ENCODE assay signal across 8 cellular contexts in genomic region chrX:11665144-11666040, GRCh38. TPM values are rescaled to one million over a fixed set of nuclear protein-coding genes. Genes with fewer than 3 reads are reported as not detected.
A peak's percentile ranks its signal among the peaks of the same experiment; 100 is the strongest.
DNase-seq lines count a peak whose midpoint lies in the region; ATAC-seq and TF ChIP-seq lines count a peak whose summit lies in the region.

ARHGAP6 (minus strand) TSS chrX:11665920; CDS start chrX:11664828, 1,092 bp downstream.

- H2AK5ac ChIP-seq in trophoblast cell (ENCODE audit: low read length), result no peak within 1 kb of the TSS

- peak within 1 kb of the TSS; percentile 6 for H2AFZ ChIP-seq in trophoblast cell (ENCODE audit: insufficient read depth, low read length, poor library complexity)

- peaks cover 3 to 10% of the 10 kb centered on the region in 2 experiments for H3K4me1 ChIP-seq in trophoblast cell (ENCODE audit: control insufficient read depth in 1 of 2, insufficient read depth in 2 of 2, low read length in 2 of 2)

- H3K4ac ChIP-seq in trophoblast cell (ENCODE audit: low read depth, low read length), result no peak within 1 kb of the TSS

- in situ Hi-C loops in GM13977 (cut with MboI; ENCODE audit: low pct_unique_long_range_greater_than_20kb, low sequenced_read_pairs, unreplicated experiment), result no loop called here

- CTCF ChIA-PET in RWPE1 (lab: Yijun Ruan, JAX), result interaction anchor here (0.6 kb wide), 1 partner anchor 375 kb away, joined by 3 read pairs; no protein-coding TSS in a partner anchor

- no peak within 1 kb of the TSS for H2BK5ac ChIP-seq in trophoblast cell (ENCODE audit: low read depth, low read length, poor library complexity)

- no peak within 1 kb of the TSS for H2BK120ac ChIP-seq in trophoblast cell (ENCODE audit: insufficient read depth, low read length, poor library complexity)

- H4K12ac ChIP-seq in trophoblast cell (ENCODE audit: low read depth, low read length), result peak within 1 kb of the TSS; percentile 43

- no peaks in the 10 kb centered on the region for H3K36me3 ChIP-seq in trophoblast cell (ENCODE audit: control insufficient read depth in 1 of 2, insufficient read depth in 2 of 2, low read length in 2 of 2)

- H3K9ac ChIP-seq in trophoblast cell (ENCODE audit: low read length), result peak within 1 kb of the TSS; percentile 53

- DNase-seq in GM13977 (ENCODE audit: low spot score) (peak; percentile 37), RWPE1 (ENCODE audit: low spot score) (peak; percentile 5), foreskin melanocyte (peak; percentile 31), trophoblast cell (peak; percentile 27 to 52), epidermal melanocyte (ENCODE audit: insufficient read length, low spot score) (no peak)
- no peak for DNase-seq in activated CD4-positive, CD25-positive, alpha-beta regulatory T cell treated with anti-CD3 and anti-CD28 coated beads, Interleukin-2, amount 50 U/mL, for 72 hours

- no peak for TF ChIP-seq CTCF in GM13977 (IDR thresholded peaks at IDR 0.05; ENCODE audit: extremely low read depth, insufficient read depth, missing control alignments)
- no peak for TF ChIP-seq CTCF in RWPE1 (conservative IDR thresholded peaks at IDR 0.05; ENCODE audit: low read depth)

- no peak within 1 kb of the TSS for H3K23ac ChIP-seq in trophoblast cell (ENCODE audit: low read length)

- H3K9me3 ChIP-seq in trophoblast cell (ENCODE audit: insufficient read depth, low read depth, low read length), result no peaks in the 10 kb centered on the region

- no peak within 1 kb of the TSS for H3K14ac ChIP-seq in trophoblast cell (ENCODE audit: low read length)

- ATAC-seq in GM21360 (IDR thresholded peaks at IDR 0.05; ENCODE audit: unreplicated experiment), result no peak
- no peak for ATAC-seq in HG03108 (IDR thresholded peaks at IDR 0.05; ENCODE audit: unreplicated experiment)

- H3K18ac ChIP-seq in trophoblast cell (ENCODE audit: low read length), result no peak within 1 kb of the TSS

- H4K91ac ChIP-seq in trophoblast cell (ENCODE audit: low read depth, low read length), result no peak within 1 kb of the TSS

- peaks cover 7% of the 10 kb centered on the region for H3K27me3 ChIP-seq in trophoblast cell (ENCODE audit: insufficient read depth, low read length)

- WGBS in trophoblast cell (ENCODE audit: extremely low coverage, insufficient coverage, insufficient read length), result no CpG with 5 or more reads among the region's 71 CpGs

- POLR2A ChIA-PET in RWPE1 (lab: Yijun Ruan, JAX; ENCODE audit: low non-redundant PET), result no interaction called here

- no peaks in the 10 kb centered on the region for H3K79me1 ChIP-seq in trophoblast cell (ENCODE audit: low read length)

- H3K4me2 ChIP-seq in trophoblast cell (ENCODE audit: low read length), result peak within 1 kb of the TSS; percentile 98

- H2BK12ac ChIP-seq in trophoblast cell (ENCODE audit: low read length), result no peak within 1 kb of the TSS

- peak within 1 kb of the TSS; percentile 73 for H3K4me3 ChIP-seq in trophoblast cell (ENCODE audit: low read depth, low read length)

- no peak within 1 kb of the TSS for H3K27ac ChIP-seq in RWPE1
- peak within 1 kb of the TSS; percentile 44 for H3K27ac ChIP-seq in trophoblast cell (ENCODE audit: low read depth, low read length)

- no peak within 1 kb of the TSS for H4K8ac ChIP-seq in trophoblast cell (ENCODE audit: low read depth, low read length)

- H3K79me2 ChIP-seq in trophoblast cell (ENCODE audit: control insufficient read depth, insufficient read depth, low read length, poor library complexity), result no peaks in the 10 kb centered on the region

RNA-seq across cellular contexts. Expression of gene ARHGAP6, which starts in this region (rescaled TPM):
- polyA plus RNA-seq in trophoblast cell (2013), result 0.96 and 1.0 TPM in 2 replicates

Comparison
In these comparisons a context has a peak if more than half of its experiments do, and no peak if none do; other contexts are left out.
1. DNase-seq: peak in GM13977 (single experiment), RWPE1 (single experiment), foreskin melanocyte (single experiment) and trophoblast cell (2 of 2); none in epidermal melanocyte (single experiment) and activated CD4-positive, CD25-positive, alpha-beta regulatory T cell treated with anti-CD3 and anti-CD28 coated beads, Interleukin-2, amount 50 U/mL, for 72 hours (single experiment).